Comparison of ENCODE assay signal across 26 cellular contexts in the genomic region with DNA sequence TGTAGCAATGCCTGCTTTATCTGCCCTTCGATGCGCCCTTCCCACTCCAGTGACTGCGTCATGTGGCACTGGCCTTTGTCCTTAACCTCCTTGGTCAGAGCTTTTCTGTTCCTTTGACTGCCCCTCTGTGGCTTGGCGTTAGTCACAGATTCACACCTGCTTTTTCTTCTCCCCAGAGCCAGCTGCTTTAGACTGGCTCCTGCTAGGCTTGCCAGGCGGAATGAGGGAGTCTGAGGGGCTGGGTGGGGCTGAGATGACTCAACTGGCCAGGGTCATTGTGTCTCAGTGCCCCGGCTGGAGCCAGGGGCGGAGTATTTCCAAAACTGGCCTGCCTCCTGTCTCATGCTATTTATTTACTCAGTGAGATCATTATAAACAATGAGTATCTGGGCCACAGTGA.
DNase-seq lines count a peak whose midpoint lies in the region; ATAC-seq, FAIRE-seq and TF ChIP-seq lines count a peak whose summit lies in the region.
"Had no signal": no experiment of that assay in that cellular context is flagged by ENCODE, and none has a peak within 500 bp of the region (broad histone marks: within the 10 kb centered on the region; RNA-seq: fewer than 3 reads in every experiment).

No MANE protein-coding gene starts in this region.

- H3K23ac ChIP-seq in trophoblast cell (ENCODE audit: low read length) = no peak overlapping the region

- CTCF ChIA-PET in A549 (lab: Yijun Ruan, JAX) = no interaction called here
- CTCF ChIA-PET in HepG2 (lab: Yijun Ruan, JAX; ENCODE audit: low intra/inter-chr PET ratio, low total read pairs) = no interaction called here

- H4K8ac ChIP-seq in trophoblast cell (ENCODE audit: low read depth, low read length) = no peak overlapping the region

- H3K79me2 ChIP-seq in HepG2 (ENCODE audit: insufficient read depth, low read length) = no peaks in the 10 kb centered on the region
- no peaks in the 10 kb centered on the region for H3K79me2 ChIP-seq in trophoblast cell (ENCODE audit: control insufficient read depth, insufficient read depth, low read length, poor library complexity)

- TF ChIP-seq RAD21 in A549 (conservative IDR thresholded peaks at IDR 0.05 in 1 of 2, IDR thresholded peaks at IDR 0.05 in 1 of 2) (no peak), Ishikawa (IDR thresholded peaks at IDR 0.05; ENCODE audit: low read depth) (peak; percentile 36; the same call in 1 of the 2 replicates), HepG2 (CRISPR knock-in tag; IDR thresholded peaks at IDR 0.05) (no peak)

- peak; percentile 45 to 54; a peak in 5 of 6 replicates for ATAC-seq in A549
- ATAC-seq in HepG2 = no peak
- no peak for ATAC-seq in HG03095 (IDR thresholded peaks at IDR 0.05; ENCODE audit: unreplicated experiment)
- ATAC-seq: activated CD4-positive, alpha-beta T cell treated with anti-CD3 and anti-CD28 coated beads for 36 hours; activated CD8-positive, alpha-beta memory T cell treated with anti-CD3 and anti-CD28 coated beads, Interleukin-2, amount 10 ng/mL, durations not matched to agents 7 days and 5 days; activated T-helper 17 cell treated with anti-CD3 and anti-CD28 coated beads, Interleukin-2, amount 50 U/mL, for 72 hours; body of pancreas; natural killer cell treated with Interleukin-12 subunit alpha and Interleukin-12 subunit beta and Interleukin-15 and Interleukin-18, amount 100 ng/mL, for 72 hours had no signal

- H3K27me3 ChIP-seq in SJSA1 (replicated peaks) = peaks cover 9% of the 10 kb centered on the region; the same call in 1 of the 2 replicates
- H3K27me3 ChIP-seq in HepG2 (ENCODE audit: control insufficient read depth in 1 of 2, insufficient read depth in 2 of 2, low read length in 2 of 2) = peaks cover 0 to 22% of the 10 kb centered on the region in 2 experiments; a peak in 3 of 5 replicates
- H3K27me3 ChIP-seq in trophoblast cell (ENCODE audit: insufficient read depth, low read length) = no peaks in the 10 kb centered on the region
- H3K27me3 ChIP-seq: uterus had no signal

- POLR2A ChIA-PET in A549 (lab: Yijun Ruan, JAX) = no interaction called here
- POLR2A ChIA-PET in HepG2 (lab: Yijun Ruan, JAX) = no interaction called here

- H3K36me3 ChIP-seq in SJSA1 (no peaks in the 10 kb centered on the region), HepG2 (replicated peaks in 1 of 2; ENCODE audit: control insufficient read depth in 1 of 2, insufficient read depth in 2 of 2, low read length in 2 of 2) (no peaks in the 10 kb centered on the region), trophoblast cell (ENCODE audit: control insufficient read depth in 1 of 2, insufficient read depth in 2 of 2, low read length in 2 of 2) (no peaks in the 10 kb centered on the region)
- H3K36me3 ChIP-seq: prostate gland, spleen, uterus had no signal

- intact Hi-C loops in HepG2 (cut with micrococcal nuclease; ENCODE audit: unreplicated experiment) = no loop called here

- H3K4ac ChIP-seq in trophoblast cell (ENCODE audit: low read depth, low read length) = no peak overlapping the region

- H3K14ac ChIP-seq in trophoblast cell (ENCODE audit: low read length) = no peak overlapping the region

- WGBS in A549 (ENCODE audit: missing lambda C conversion rate) = 46% methylated on average over 7 of the region's 7 CpGs
- WGBS in HepG2 (ENCODE audit: low lambda C conversion rate) = 10% methylated on average over 5 of the region's 7 CpGs
- no CpG with 5 or more reads among the region's 7 CpGs for WGBS in trophoblast cell (ENCODE audit: extremely low coverage, insufficient coverage, insufficient read length)

- H2AK5ac ChIP-seq in trophoblast cell (ENCODE audit: low read length) = no peak overlapping the region

- no peak overlapping the region for H3K18ac ChIP-seq in trophoblast cell (ENCODE audit: low read length)

- H2BK120ac ChIP-seq in trophoblast cell (ENCODE audit: insufficient read depth, low read length, poor library complexity) = no peak overlapping the region

- no peak for TF ChIP-seq CTCF in A549 (IDR thresholded peaks at IDR 0.05)
- no peak for TF ChIP-seq CTCF in HepG2 (CRISPR knock-in tag; IDR thresholded peaks at IDR 0.05)

- H3K4me3 ChIP-seq in A549 (no peak overlapping the region), SJSA1 (no peak overlapping the region), HepG2 (replicated peaks in 1 of 3; ENCODE audit: insufficient read depth in 1 of 3, low read depth in 2 of 3, low read length in 3 of 3) (no peak overlapping the region), trophoblast cell (ENCODE audit: low read depth, low read length) (no peak overlapping the region)
- H3K4me3 ChIP-seq: body of pancreas, prostate gland, spleen, uterus had no signal

- H3K27ac ChIP-seq in A549 (no peak overlapping the region), SJSA1 (no peak overlapping the region), HepG2 (ENCODE audit: extremely low read length, insufficient read depth, low read length) (no peak overlapping the region), trophoblast cell (ENCODE audit: low read depth, low read length) (no peak overlapping the region)
- H3K27ac ChIP-seq: body of pancreas, HL-60, prostate gland, spleen, uterus had no signal

- H3K79me1 ChIP-seq in trophoblast cell (ENCODE audit: low read length) = no peaks in the 10 kb centered on the region

- H2AFZ ChIP-seq in HepG2 (ENCODE audit: low read length) (no peak overlapping the region), trophoblast cell (ENCODE audit: insufficient read depth, low read length, poor library complexity) (no peak overlapping the region)

- peak; percentile 22 to 27 for DNase-seq in A549 (ENCODE audit: low read depth in 1 of 2, low spot score in 1 of 2)
- peak; percentile 70 to 87 for DNase-seq in SJSA1 (ENCODE audit: low read depth in 1 of 2, low spot score in 2 of 2)
- DNase-seq in HepG2 (ENCODE audit: low spot score) = peak; percentile 4
- DNase-seq in DMS 273 treated with DMSO at 0.1 percent for 48 hours (lab: John Stamatoyannopoulos, UW) = no peak
- no peak for DNase-seq in mucosa of gallbladder (ENCODE audit: low spot score)
- DNase-seq in trophoblast cell = no peak
- DNase-seq: activated CD4-positive, alpha-beta T cell treated with anti-CD3 and anti-CD28 coated beads for 36 hours; activated CD8-positive, alpha-beta memory T cell treated with anti-CD3 and anti-CD28 coated beads, Interleukin-2, amount 10 ng/mL, durations not matched to agents 7 days and 5 days; activated naive CD8-positive, alpha-beta T cell treated with anti-CD3 and anti-CD28 coated beads, Interleukin-2, amount 10 ng/mL, durations not matched to agents 7 days and 5 days; body of pancreas; DMS53; HCEC 1CT; NCI-H1930; NCI-H526; spleen; stimulated activated CD4-positive, alpha-beta T cell treated with anti-CD3 and anti-CD28 coated beads, Interleukin-4, amount 100 ng/mL, for 4 hours; uterus had no signal

- FAIRE-seq in A549 (lab: Jason Lieb, UNC) = no peak
- FAIRE-seq in HepG2 (lab: Jason Lieb, UNC) = no peak
- FAIRE-seq: colon, endometrium, keratinocyte had no signal

- H3K9me3 ChIP-seq in A549 = no peaks in the 10 kb centered on the region
- H3K9me3 ChIP-seq in SJSA1 (replicated peaks) = no peaks in the 10 kb centered on the region
- H3K9me3 ChIP-seq in HepG2 (ENCODE audit: low read length) = no peaks in the 10 kb centered on the region
- H3K9me3 ChIP-seq in trophoblast cell (ENCODE audit: insufficient read depth, low read depth, low read length) = no peaks in the 10 kb centered on the region
- H3K9me3 ChIP-seq: body of pancreas, prostate gland, spleen, uterus had no signal

- no peak overlapping the region for H2BK12ac ChIP-seq in trophoblast cell (ENCODE audit: low read length)

- H3K4me2 ChIP-seq in A549 (0 out of 3 replicates have a peak overlapping the region, but pooled peaks have one; percentile 34), HepG2 (ENCODE audit: low read depth, low read length) (no peak overlapping the region), trophoblast cell (ENCODE audit: low read length) (no peak overlapping the region)

- in situ Hi-C loops in HepG2 (cut with HindIII; ENCODE audit: extremely low pct_ligation_motif_present, low pct_unique_long_range_greater_than_20kb) = no loop called here

- H3K4me1 ChIP-seq in A549 = peaks cover 6% of the 10 kb centered on the region
- H3K4me1 ChIP-seq in SJSA1 (replicated peaks) = peaks cover 17% of the 10 kb centered on the region
- no peaks in the 10 kb centered on the region for H3K4me1 ChIP-seq in HepG2 (ENCODE audit: insufficient read depth, low read length)
- H3K4me1 ChIP-seq in trophoblast cell (ENCODE audit: control insufficient read depth in 1 of 2, insufficient read depth in 2 of 2, low read length in 2 of 2) = no peaks in the 10 kb centered on the region
- H3K4me1 ChIP-seq: body of pancreas, prostate gland, uterus had no signal

- H3K9ac ChIP-seq in HepG2 (ENCODE audit: insufficient read depth, low read depth, low read length) (no peak overlapping the region), trophoblast cell (ENCODE audit: low read length) (no peak overlapping the region)

- TF ChIP-seq EP300 in A549 (IDR thresholded peaks at IDR 0.05) (no peak), Ishikawa (IDR thresholded peaks at IDR 0.05; ENCODE audit: borderline replicate concordance) (peak; percentile 71; the same call in 1 of the 2 replicates), HepG2 (IDR thresholded peaks at IDR 0.05; ENCODE audit: low read depth in 2 of 2, low read length in 2 of 2) (no peak), HepG2 (CRISPR knock-in tag; IDR thresholded peaks at IDR 0.05; ENCODE audit: borderline replicate concordance) (no peak)

- H4K12ac ChIP-seq in trophoblast cell (ENCODE audit: low read depth, low read length) = no peak overlapping the region

- TF ChIP-seq POLR2A in A549 (IDR thresholded peaks at IDR 0.05; ENCODE audit: low read length) = no peak
- TF ChIP-seq POLR2A in HepG2 (IDR thresholded peaks at IDR 0.05; ENCODE audit: insufficient read depth in 1 of 2, low read depth in 2 of 2, low read length in 2 of 2) = no peak

- no peak overlapping the region for H2BK5ac ChIP-seq in trophoblast cell (ENCODE audit: low read depth, low read length, poor library complexity)

- no peaks in the 10 kb centered on the region for H4K20me1 ChIP-seq in HepG2 (ENCODE audit: insufficient read depth, low read length)

- no TSS peak for BruUV-seq in HepG2 (replicated peaks; lab: Mats Ljungman, UMichigan)

- H4K91ac ChIP-seq in trophoblast cell (ENCODE audit: low read depth, low read length) = no peak overlapping the region

TF ChIP-seq in A549, 52 proteins besides CTCF, POLR2A, EP300 and RAD21 (continues in another document):
- TF ChIP-seq RCOR1 (IDR thresholded peaks at IDR 0.05; ENCODE audit: low read depth, low read length) = no peak

TF ChIP-seq in Ishikawa, 13 proteins besides CTCF, POLR2A, EP300 and RAD21 (continues in another document):
- TF ChIP-seq CREB1 (IDR thresholded peaks at IDR 0.05; ENCODE audit: low read depth) (no peak), NFIC (IDR thresholded peaks at IDR 0.05) (peak; percentile 47; the same call in 1 of the 2 replicates)

TF ChIP-seq in HepG2, 621 proteins besides CTCF, POLR2A, EP300 and RAD21 (continues in another document):
- TF ChIP-seq KLF11 (CRISPR knock-in tag; IDR thresholded peaks at IDR 0.05) (no peak), SOX6 (IDR thresholded peaks at IDR 0.05) (no peak), SOX6 (CRISPR knock-in tag; IDR thresholded peaks at IDR 0.05) (no peak), GABPA (IDR thresholded peaks at IDR 0.05; ENCODE audit: low read depth, low read length) (no peak), GABPA (CRISPR knock-in tag; IDR thresholded peaks at IDR 0.05; ENCODE audit: low read depth) (no peak), NR1H2 (CRISPR knock-in tag; IDR thresholded peaks at IDR 0.05; ENCODE audit: borderline replicate concordance, low read depth) (no peak)

Comparison
In these comparisons a context has a peak if more than half of its experiments do, and no peak if none do; other contexts are left out.
1. ATAC-seq: peak in A549 (2 of 2); none in HepG2 (single experiment) and HG03095 (single experiment).
2. DNase-seq: peak in A549 (2 of 2), SJSA1 (2 of 2) and HepG2 (single experiment); none in DMS 273 treated with DMSO at 0.1 percent for 48 hours (single experiment), mucosa of gallbladder (single experiment) and trophoblast cell (0 of 2).